Comparison of ENCODE assay signal across 8 cellular contexts in the genomic region with DNA sequence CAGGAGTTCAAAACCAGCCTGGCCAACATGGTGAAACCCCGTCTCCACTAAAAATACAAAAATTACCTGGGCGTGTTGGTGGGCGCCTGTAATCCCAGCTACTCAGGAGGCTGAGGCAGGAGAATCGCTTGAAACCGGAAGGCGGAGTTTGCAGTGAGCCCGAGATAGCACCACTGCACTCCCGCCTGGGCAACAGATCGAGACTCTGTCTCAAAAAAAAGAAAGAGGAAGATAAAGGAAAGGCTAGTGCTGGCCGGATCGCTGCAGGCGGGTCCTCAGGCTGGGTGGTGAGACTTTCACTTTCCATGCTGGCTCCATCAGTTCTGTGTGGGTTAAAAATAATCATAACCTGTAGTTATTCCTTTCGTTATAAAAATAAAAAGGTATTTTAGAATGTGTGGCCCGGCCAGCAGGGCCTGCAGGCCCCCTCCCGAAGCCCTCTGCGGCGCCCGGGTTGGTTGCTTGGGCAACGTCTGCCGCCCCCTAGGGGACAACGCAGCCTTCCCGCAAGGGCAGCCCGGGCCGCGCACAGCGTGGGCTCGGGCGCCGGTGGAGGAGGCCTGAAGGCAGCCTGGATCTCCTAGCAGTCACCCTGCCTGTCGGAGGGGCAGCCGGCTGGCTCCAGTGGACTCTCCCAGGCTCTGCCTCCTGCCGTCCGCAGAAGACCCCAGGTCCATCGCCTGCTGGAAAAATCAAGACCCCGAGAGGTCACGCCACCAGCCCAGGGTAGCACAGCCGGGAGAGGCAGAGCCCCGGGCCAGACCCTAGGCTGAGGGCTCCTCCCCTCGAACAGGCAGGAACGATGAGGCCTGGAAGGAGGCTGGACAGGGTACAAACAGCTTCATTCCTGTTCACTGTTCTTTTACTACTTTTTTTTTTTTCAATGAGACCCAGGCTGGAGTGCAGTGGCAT. TPM values are rescaled to one million over a fixed set of nuclear protein-coding genes. Genes with fewer than 3 reads are reported as not detected.
DNase-seq lines count a peak whose midpoint lies in the region; TF ChIP-seq lines count a peak whose summit lies in the region.

No MANE protein-coding gene starts in this region.

- H3K27ac Mint-ChIP-seq in osteocyte (ENCODE audit: unreplicated experiment) = no peak overlapping the region

- peaks cover 4% of the 10 kb centered on the region for H3K4me1 ChIP-seq in thymus (ENCODE audit: control insufficient read depth, insufficient read depth, low read length)

- no peaks in the 10 kb centered on the region for H3K9me3 Mint-ChIP-seq in osteocyte (ENCODE audit: unreplicated experiment)

- no peaks in the 10 kb centered on the region for H3K9me3 ChIP-seq in thymus (ENCODE audit: control insufficient read depth)

- H3K36me3 ChIP-seq in H7 (replicated peaks; ENCODE audit: control insufficient read depth, insufficient read depth, low read length) = no peaks in the 10 kb centered on the region
- no peaks in the 10 kb centered on the region for H3K36me3 ChIP-seq in thymus (ENCODE audit: control insufficient read depth, insufficient read depth)

- H3K27ac ChIP-seq in thymus (ENCODE audit: low read depth) = no peak overlapping the region

- H3K4me3 ChIP-seq in H7 (ENCODE audit: insufficient read depth, low read depth, low read length) (no peak overlapping the region), fibroblast of pulmonary artery (replicated peaks; ENCODE audit: low read depth, low read length) (no peak overlapping the region), thymus (ENCODE audit: low read length) (peak overlapping the region; percentile 41)

- H3K36me3 Mint-ChIP-seq in osteocyte (ENCODE audit: unreplicated experiment) = no peaks in the 10 kb centered on the region

- TF ChIP-seq CTCF in fibroblast of pulmonary artery (IDR thresholded peaks at IDR 0.05; ENCODE audit: low read length, missing control alignments) (peak; percentile 59), osteocyte (IDR thresholded peaks at IDR 0.05) (peak; percentile 67)

- peaks cover 10% of the 10 kb centered on the region for H3K4me1 Mint-ChIP-seq in osteocyte (ENCODE audit: unreplicated experiment)

- H3K27me3 ChIP-seq in H7 (ENCODE audit: control insufficient read depth, insufficient read depth, low read length) (no peaks in the 10 kb centered on the region), thymus (ENCODE audit: control insufficient read depth, insufficient read depth) (no peaks in the 10 kb centered on the region)

- DNase-seq in ELF-1 (ENCODE audit: low read depth, low spot score) (peak; percentile 88), H7 (peak; percentile 96), NCI-H526 (lab: John Stamatoyannopoulos, UW) (peak; percentile 23 to 74), fibroblast of pulmonary artery (ENCODE audit: low read depth) (peak; percentile 66), osteocyte (ENCODE audit: extremely low spot score, unreplicated experiment) (no peak), HT-29 (ENCODE audit: low spot score) (no peak)
- DNase-seq in activated T-cell treated with anti-CD3 and anti-CD28 coated beads, Interleukin-2, amount 50 U/mL, for 1 hour = peak; percentile 80

- no peak overlapping the region for H3K4me3 Mint-ChIP-seq in osteocyte (ENCODE audit: unreplicated experiment)

- WGBS in thymus = 43% methylated on average over 40 of the region's 40 CpGs

- no peaks in the 10 kb centered on the region for H3K27me3 Mint-ChIP-seq in osteocyte (ENCODE audit: unreplicated experiment)

RNA-seq across cellular contexts. Expression of a gene that starts 5.0 kb away (rescaled TPM):
- total RNA-seq in H7 (2014; rRNA removed; shearing (Covaris generic)) = 0.07 and 0.18 TPM in 2 replicates
- total RNA-seq in osteocyte = not detected in 2 replicates
- polyA plus RNA-seq in thymus = 0.09 TPM
- total RNA-seq in HT-29 (2014; rRNA removed; shearing (Covaris generic)) = 0.18 and 0.37 TPM in 2 replicates

RNA-seq across cellular contexts. Expression of a gene that starts 11.9 kb away (rescaled TPM):
- 124 and 131 TPM in 2 replicates for total RNA-seq in H7 (2014; rRNA removed; shearing (Covaris generic))
- 57.0 and 58.8 TPM in 2 replicates for total RNA-seq in osteocyte
- polyA plus RNA-seq in thymus = 90.3 TPM
- 57.4 and 63.3 TPM in 2 replicates for total RNA-seq in HT-29 (2014; rRNA removed; shearing (Covaris generic))

RNA-seq across cellular contexts. Expression of a gene that starts 58.1 kb away (rescaled TPM):
- 10.6 and 18.4 TPM in 2 replicates for total RNA-seq in H7 (2014; rRNA removed; shearing (Covaris generic))
- total RNA-seq in osteocyte = 15.5 and 20.0 TPM in 2 replicates
- polyA plus RNA-seq in thymus = 7.2 TPM
- 7.3 and 11.4 TPM in 2 replicates for total RNA-seq in HT-29 (2014; rRNA removed; shearing (Covaris generic))

Comparison
In these comparisons a context has a peak if more than half of its experiments do, and no peak if none do; other contexts are left out.
1. DNase-seq: peak in ELF-1 (single experiment), H7 (single experiment), NCI-H526 (2 of 2), activated T-cell treated with anti-CD3 and anti-CD28 coated beads, Interleukin-2, amount 50 U/mL, for 1 hour (single experiment) and fibroblast of pulmonary artery (single experiment); none in osteocyte (single experiment) and HT-29 (single experiment).